In genomic region chr15:60418095-60418494, GRCh38 we compare ENCODE assay signal across 31 cellular contexts.
"Had no signal": no experiment of that assay in that cellular context is flagged by ENCODE, and none has a peak within 500 bp of the region (broad histone marks: within the 10 kb centered on the region; RNA-seq: fewer than 3 reads in every experiment).

No MANE protein-coding gene starts in this region.

- H3K9me3 Mint-ChIP-seq: activated CD4-positive, alpha-beta T cell treated with anti-CD3 and anti-CD28 coated beads, Interleukin-2, amount 10 ng/mL, durations not matched to agents 7 days and 5 days; activated naive CD4-positive, alpha-beta T cell treated with anti-CD3 and anti-CD28 coated beads for 36 hours; activated naive CD8-positive, alpha-beta T cell treated with anti-CD3 and anti-CD28 coated beads, Interleukin-2, amount 50 U/mL, for 24 hours; activated T-cell treated with anti-CD3 and anti-CD28 coated beads, Interleukin-2, amount 50 U/mL, for 24 hours; activated T-helper 2 cell treated with anti-CD3 and anti-CD28 coated beads, Interferon-gamma antibody, Interleukin-2, Interleukin-4, amounts not matched to agents 10 μg/mL and 5 μg/mL and 100 μg/mL, durations not matched to agents 14 hours and 24 hours and 36 hours; brain; T-helper 1 cell treated with Interleukin-12 subunit alpha and Interleukin-12 subunit beta and Interleukin-4 antibody, amounts not matched to agents 30 μg/mL and 1 μg/mL, for 36 hours; T-helper 2 cell treated with Interferon-gamma antibody and Interleukin-4, amounts not matched to agents 5 μg/mL and 100 μg/mL, for 36 hours; WTC11 had no signal

- H3K4me3 Mint-ChIP-seq: activated CD4-positive, alpha-beta T cell treated with anti-CD3 and anti-CD28 coated beads for 36 hours; activated CD4-positive, alpha-beta T cell treated with anti-CD3 and anti-CD28 coated beads, Interleukin-2, amount 10 ng/mL, durations not matched to agents 7 days and 5 days; activated CD8-positive, alpha-beta T cell treated with anti-CD3 and anti-CD28 coated beads, Interleukin-2, amount 10 ng/mL, durations not matched to agents 7 days and 5 days; activated naive CD4-positive, alpha-beta T cell treated with anti-CD3 and anti-CD28 coated beads for 36 hours; activated naive CD8-positive, alpha-beta T cell; activated naive CD8-positive, alpha-beta T cell treated with anti-CD3 and anti-CD28 coated beads, Interleukin-2, amount 50 U/mL, for 24 hours; activated T-cell treated with anti-CD3 and anti-CD28 coated beads, Interleukin-2, amount 50 U/mL, for 24 hours; brain; T-helper 1 cell treated with Interleukin-12 subunit alpha and Interleukin-12 subunit beta and Interleukin-4 antibody, amounts not matched to agents 30 μg/mL and 1 μg/mL, for 36 hours; T-helper 2 cell treated with Interferon-gamma antibody and Interleukin-4, amounts not matched to agents 5 μg/mL and 100 μg/mL, for 36 hours; WTC11 had no signal

- H3K4me3 ChIP-seq: SJCRH30 had no signal

- H3K9ac ChIP-seq: SK-N-SH had no signal

- H3K27ac Mint-ChIP-seq: activated CD4-positive, alpha-beta T cell treated with anti-CD3 and anti-CD28 coated beads for 36 hours; activated CD4-positive, alpha-beta T cell treated with anti-CD3 and anti-CD28 coated beads, Interleukin-2, amount 10 ng/mL, durations not matched to agents 7 days and 5 days; activated CD8-positive, alpha-beta T cell treated with anti-CD3 and anti-CD28 coated beads, Interleukin-2, amount 10 ng/mL, durations not matched to agents 7 days and 5 days; activated naive CD4-positive, alpha-beta T cell treated with anti-CD3 and anti-CD28 coated beads for 36 hours; activated naive CD8-positive, alpha-beta T cell; activated naive CD8-positive, alpha-beta T cell treated with anti-CD3 and anti-CD28 coated beads, Interleukin-2, amount 50 U/mL, for 24 hours; activated T-cell treated with anti-CD3 and anti-CD28 coated beads, Interleukin-2, amount 50 U/mL, for 24 hours; activated T-helper 2 cell treated with anti-CD3 and anti-CD28 coated beads, Interferon-gamma antibody, Interleukin-2, Interleukin-4, amounts not matched to agents 10 μg/mL and 5 μg/mL and 100 μg/mL, durations not matched to agents 14 hours and 24 hours and 36 hours; T-helper 1 cell treated with Interleukin-12 subunit alpha and Interleukin-12 subunit beta and Interleukin-4 antibody, amounts not matched to agents 30 μg/mL and 1 μg/mL, for 36 hours; T-helper 2 cell treated with Interferon-gamma antibody and Interleukin-4, amounts not matched to agents 5 μg/mL and 100 μg/mL, for 36 hours; WTC11 had no signal

- H3K27ac ChIP-seq: SJCRH30 had no signal

- H3K9me3 ChIP-seq: SJCRH30, SK-N-SH had no signal

- DNase-seq: activated CD4-positive, alpha-beta T cell treated with anti-CD3 and anti-CD28 coated beads for 36 hours; activated CD4-positive, alpha-beta T cell treated with anti-CD3 and anti-CD28 coated beads, Interleukin-2, amount 10 ng/mL, durations not matched to agents 7 days and 5 days; activated CD4-positive, alpha-beta T cell treated with anti-CD3 and anti-CD28 coated beads, Interleukin-2, amount 50 U/mL, for 48 hours; activated CD8-positive, alpha-beta T cell treated with anti-CD3 and anti-CD28 coated beads, Interleukin-2, amount 10 ng/mL, durations not matched to agents 7 days and 5 days; activated gamma-delta T cell; activated naive CD4-positive, alpha-beta T cell treated with anti-CD3 and anti-CD28 coated beads for 36 hours; activated naive CD8-positive, alpha-beta T cell treated with anti-CD3 and anti-CD28 coated beads, Interleukin-2, amount 50 U/mL, for 24 hours; activated T-cell treated with anti-CD3 and anti-CD28 coated beads, Interleukin-2, amount 50 U/mL, for 24 hours; anterior cingulate cortex; central memory CD4-positive, alpha-beta T cell; NCI-H1092 treated with DMSO at 0.1 percent for 48 hours; NCI-H1417; NCI-H146; NCI-H187; NCI-H2029 treated with DMSO at 0.1 percent for 48 hours; NCI-H2107; NCI-H510A; NCI-H526; NCI-H748 treated with DMSO at 0.1 percent for 48 hours; NK-92 treated with Interleukin-12 subunit alpha and Interleukin-12 subunit beta, amount 100 ng/mL, for 24 hours; OCI-M1; Right ventricle myocardium superior; SJCRH30; SK-N-SH had no signal

- H3K36me3 Mint-ChIP-seq: activated naive CD8-positive, alpha-beta T cell had no signal

- H3K4me1 Mint-ChIP-seq: activated CD4-positive, alpha-beta T cell treated with anti-CD3 and anti-CD28 coated beads for 36 hours; activated CD4-positive, alpha-beta T cell treated with anti-CD3 and anti-CD28 coated beads, Interleukin-2, amount 10 ng/mL, durations not matched to agents 7 days and 5 days had no signal

- H3K36me3 ChIP-seq: SJCRH30 had no signal

- H3K27me3 Mint-ChIP-seq: activated CD4-positive, alpha-beta T cell treated with anti-CD3 and anti-CD28 coated beads for 36 hours; activated CD4-positive, alpha-beta T cell treated with anti-CD3 and anti-CD28 coated beads, Interleukin-2, amount 10 ng/mL, durations not matched to agents 7 days and 5 days; activated naive CD8-positive, alpha-beta T cell; activated naive CD8-positive, alpha-beta T cell treated with anti-CD3 and anti-CD28 coated beads, Interleukin-2, amount 50 U/mL, for 24 hours; activated T-cell treated with anti-CD3 and anti-CD28 coated beads, Interleukin-2, amount 50 U/mL, for 24 hours; brain had no signal

- H3K4me2 ChIP-seq: SK-N-SH had no signal

- ATAC-seq: activated CD4-positive, alpha-beta T cell treated with anti-CD3 and anti-CD28 coated beads for 36 hours; activated CD4-positive, CD25-positive, alpha-beta regulatory T cell treated with anti-CD3 and anti-CD28 coated beads, Interleukin-2, amount 50 U/mL, for 24 hours; activated CD8-positive, alpha-beta T cell treated with anti-CD3 and anti-CD28 coated beads, Interleukin-2, amount 10 ng/mL, durations not matched to agents 7 days and 5 days; activated naive CD8-positive, alpha-beta T cell treated with anti-CD3 and anti-CD28 coated beads, Interleukin-2, amount 50 U/mL, for 24 hours; WTC11 had no signal

- H3K27me3 ChIP-seq: SJCRH30 had no signal
